7 cellular contexts compared by ENCODE assay signal in genomic region chr22:27918351-27919221, GRCh38. TPM values are rescaled to one million over a fixed set of nuclear protein-coding genes. Genes with fewer than 3 reads are reported as not detected.
A peak's percentile ranks its signal among the peaks of the same experiment; 100 is the strongest.
DNase-seq lines count a peak whose midpoint lies in the region; ATAC-seq and TF ChIP-seq lines count a peak whose summit lies in the region.

No MANE protein-coding gene starts in this region.

- DNase-seq in GM13976 (ENCODE audit: low spot score): peak; percentile 68
- DNase-seq in RPMI7951 (ENCODE audit: low read depth): peak; percentile 61
- peak; percentile 47 for DNase-seq in activated gamma-delta T cell (lab: John Stamatoyannopoulos, UW)
- peak; percentile 32 to 46 for DNase-seq in foreskin keratinocyte
- peak in 42 of 56 donors; percentile 12 to 69 (median 44) for DNase-seq in nucleus accumbens (lab: John Stamatoyannopoulos, UW)
- DNase-seq in stromal cell of bone marrow (ENCODE audit: low read depth): peak; percentile 9

- in situ Hi-C loops in GM13976 (cut with MboI; ENCODE audit: low sequenced_read_pairs, unreplicated experiment): no loop called here

- peaks cover 48% of the 10 kb centered on the region for H3K4me1 ChIP-seq in foreskin keratinocyte

- no peaks in the 10 kb centered on the region for H3K27me3 ChIP-seq in foreskin keratinocyte

- peak overlapping the region; percentile 74 for H3K27ac ChIP-seq in foreskin keratinocyte

- TF ChIP-seq CTCF in GM13976 (IDR thresholded peaks at IDR 0.05; ENCODE audit: borderline replicate concordance, control extremely low read depth, extremely low read depth, insufficient read depth, missing control alignments): no peak
- TF ChIP-seq CTCF in foreskin keratinocyte (conservative IDR thresholded peaks at IDR 0.05): no peak

- peak; percentile 25 for ATAC-seq in HG03025 (IDR thresholded peaks at IDR 0.05; ENCODE audit: low FRiP score, unreplicated experiment)
- ATAC-seq in foreskin keratinocyte: peak; percentile 53

RNA-seq across cellular contexts. Expression of gene PITPNB, which starts 0.5 kb away (rescaled TPM):
- total RNA-seq in RPMI7951 (2014; rRNA removed; shearing (Covaris generic)): 16.1 and 16.9 TPM in 2 replicates
- total RNA-seq in foreskin keratinocyte: 68.8 and 71.9 TPM in 2 replicates
- 41.0 and 47.3 TPM in 2 replicates for polyA plus RNA-seq in foreskin keratinocyte

Comparison
In these comparisons a context has a peak if more than half of its experiments do, and no peak if none do; other contexts are left out.
1. Peak in every context shown above with its lines: DNase-seq, ATAC-seq and H3K27ac ChIP-seq.
2. DNase-seq: peak in every context shown above with its lines; median percentile 68 in GM13976; 61 in RPMI7951; 47 in activated gamma-delta T cell; 44 in nucleus accumbens; 39 in foreskin keratinocyte; 9 in stromal cell of bone marrow.